1 cellular context compared by ENCODE assay signal in genomic region chr2:132038179-132038882, GRCh38.
TF ChIP-seq lines count a peak whose summit lies in the region.

No MANE protein-coding gene starts in this region.

TF ChIP-seq in SK-N-SH, 30 proteins besides CTCF, POLR2A, EP300 and RAD21 (continued from another document):
- no peak for TF ChIP-seq USF1 (IDR thresholded peaks at IDR 0.05; ENCODE audit: borderline replicate concordance, low read depth)
- no peak for TF ChIP-seq TAF1 (IDR thresholded peaks at IDR 0.05; ENCODE audit: borderline replicate concordance, low read depth, low read length)
- no peak for TF ChIP-seq SMC3 (IDR thresholded peaks at IDR 0.05; ENCODE audit: low read depth, low read length)
